In genomic region chr10:110629680-110630191, GRCh38 we compare ENCODE assay signal across 10 cellular contexts. TPM values are rescaled to one million over a fixed set of nuclear protein-coding genes. Genes with fewer than 3 reads are reported as not detected.
DNase-seq lines count a peak whose midpoint lies in the region; ATAC-seq, FAIRE-seq and TF ChIP-seq lines count a peak whose summit lies in the region.
"Had no signal": no experiment of that assay in that cellular context is flagged by ENCODE, and none has a peak within 500 bp of the region (broad histone marks: within the 10 kb centered on the region; RNA-seq: fewer than 3 reads in every experiment).

No MANE protein-coding gene starts in this region.

- ATAC-seq in Right ventricle myocardium inferior, result peak; percentile 87
- ATAC-seq in right cardiac atrium, result peak; percentile 82

- H3K36me3 ChIP-seq in uterus, result no peaks in the 10 kb centered on the region
- no peaks in the 10 kb centered on the region for H3K36me3 ChIP-seq in CD4-positive, alpha-beta memory T cell (ENCODE audit: insufficient read depth, low read length)

- no peak overlapping the region for H3K4me3 Mint-ChIP-seq in CD4-positive, alpha-beta memory T cell

- H3K4me3 ChIP-seq in right cardiac atrium (ENCODE audit: low read length) (no peak overlapping the region), uterus (no peak overlapping the region)
- H3K4me3 ChIP-seq in CD4-positive, alpha-beta memory T cell (ENCODE audit: low read length in 2 of 2), result no peak overlapping the region

- H3K4me1 ChIP-seq in right cardiac atrium (ENCODE audit: control insufficient read depth, insufficient read depth, low read length) (no peaks in the 10 kb centered on the region), uterus (no peaks in the 10 kb centered on the region)
- H3K4me1 ChIP-seq in CD4-positive, alpha-beta memory T cell (ENCODE audit: insufficient read depth, low read length), result no peaks in the 10 kb centered on the region

- TF ChIP-seq POLR2A in uterus (IDR thresholded peaks at IDR 0.05), result no peak

- CTCF ChIA-PET in RWPE1 (lab: Yijun Ruan, JAX), result interaction anchor here (0.6 to 1.0 kb wide), 4 partner anchors 19 to 763 kb away, joined by 3 read pairs; no protein-coding TSS in a partner anchor
- CTCF ChIA-PET in CD4-positive, alpha-beta memory T cell (lab: Charles Lee; ENCODE audit: partially characterized antibody), result no interaction called here

- FAIRE-seq in urothelium cell line (lab: Jason Lieb, UNC), result no peak

- no peak for TF ChIP-seq CTCF in RWPE1 (conservative IDR thresholded peaks at IDR 0.05; ENCODE audit: low read depth)
- TF ChIP-seq CTCF in uterus (IDR thresholded peaks at IDR 0.05), result no peak

- POLR2A ChIA-PET in RWPE1 (lab: Yijun Ruan, JAX; ENCODE audit: low non-redundant PET), result no interaction called here
- POLR2A ChIA-PET in CD4-positive, alpha-beta memory T cell (lab: Charles Lee; ENCODE audit: partially characterized antibody), result no interaction called here

- H3K9me3 ChIP-seq in right cardiac atrium (ENCODE audit: control insufficient read depth, low read length), result no peaks in the 10 kb centered on the region
- no peaks in the 10 kb centered on the region for H3K9me3 ChIP-seq in uterus
- no peaks in the 10 kb centered on the region for H3K9me3 ChIP-seq in CD4-positive, alpha-beta memory T cell (ENCODE audit: control insufficient read depth in 1 of 2, low read length in 2 of 2)

- no peak overlapping the region for H3K27ac Mint-ChIP-seq in CD4-positive, alpha-beta memory T cell

- DNase-seq in Right ventricle myocardium inferior (ENCODE audit: missing footprints) (no peak), cardiac septum (ENCODE audit: low spot score) (no peak), RWPE1 (ENCODE audit: low spot score) (peak; percentile 65), right cardiac atrium (no peak), urothelium cell line (ENCODE audit: low spot score) (peak; percentile 58), uterus (no peak), SIG-M5 treated with dmso at 0.1 percent for 504 hours (lab: John Stamatoyannopoulos, UW; ENCODE audit: unreplicated experiment) (no peak)
- no peak for DNase-seq in CD4-positive, alpha-beta memory T cell
- DNase-seq: dermis blood vessel endothelial cell, midbrain had no signal

- H3K36me3 Mint-ChIP-seq in CD4-positive, alpha-beta memory T cell, result no peaks in the 10 kb centered on the region

- H3K27me3 Mint-ChIP-seq in CD4-positive, alpha-beta memory T cell, result peaks cover 4% of the 10 kb centered on the region in 2 donors

- intact Hi-C loops in Right ventricle myocardium inferior (cut with DNase I), result no loop called here
- intact Hi-C loops in cardiac septum (cut with DNase I), result no loop called here
- intact Hi-C loops in right cardiac atrium (cut with DNase I), result no loop called here
- intact Hi-C loops in uterus (cut with DNase I; ENCODE audit: low total_unique reads), result no loop called here
- intact Hi-C loops in CD4-positive, alpha-beta memory T cell (cut with micrococcal nuclease), result no loop called here

- H3K27me3 ChIP-seq in right cardiac atrium (ENCODE audit: control insufficient read depth, insufficient read depth) (no peaks in the 10 kb centered on the region), uterus (no peaks in the 10 kb centered on the region)
- H3K27me3 ChIP-seq in CD4-positive, alpha-beta memory T cell (ENCODE audit: insufficient read depth, low read length), result no peaks in the 10 kb centered on the region

- WGBS in right cardiac atrium, result 41% methylated on average over 3 of the region's 3 CpGs

- peaks cover 0 to 12% (median 5%) of the 10 kb centered on the region in 8 donors for H3K9me3 Mint-ChIP-seq in CD4-positive, alpha-beta memory T cell

- H3K4me1 Mint-ChIP-seq in CD4-positive, alpha-beta memory T cell, result no peaks in the 10 kb centered on the region

- H3K27ac ChIP-seq in RWPE1, result no peak overlapping the region
- H3K27ac ChIP-seq in right cardiac atrium (ENCODE audit: low read length), result peak overlapping the region; percentile 62
- H3K27ac ChIP-seq in uterus, result no peak overlapping the region
- no peak overlapping the region for H3K27ac ChIP-seq in CD4-positive, alpha-beta memory T cell (ENCODE audit: low read depth, low read length)

RNA-seq across cellular contexts. Expression of gene RBM20, which starts 14.4 kb away (rescaled TPM):
- total RNA-seq in Right ventricle myocardium inferior, result 103 TPM
- total RNA-seq in cardiac septum, result 105 TPM
- 10 to 100 TPM; 51.5 to 92.0 (median 74.2) TPM for total RNA-seq in right cardiac atrium
- polyA plus RNA-seq in right cardiac atrium, result 34.3 TPM
- total RNA-seq in uterus, result 1 to 10 TPM in 3 of 4 donors, under 1 TPM in 1; 0.88 to 3.8 (median 1.9) TPM
- not detected for total RNA-seq in CD4-positive, alpha-beta memory T cell
- under 1 TPM in 1 of 2 donors, not detected in 1; 0.03 TPM for polyA plus RNA-seq in CD4-positive, alpha-beta memory T cell

Comparison
In these comparisons a context has a peak if more than half of its experiments do, and no peak if none do; other contexts are left out.
1. DNase-seq: peak in RWPE1 (single experiment) and urothelium cell line (single experiment); none in Right ventricle myocardium inferior (single experiment), cardiac septum (single experiment), right cardiac atrium (0 of 3), uterus (0 of 2), SIG-M5 treated with dmso at 0.1 percent for 504 hours (single experiment) and CD4-positive, alpha-beta memory T cell (0 of 5).
2. RNA of gene RBM20, which starts 14.4 kb away (total RNA-seq): 105 TPM in cardiac septum (single experiment), 103 TPM in Right ventricle myocardium inferior (single experiment) and 51.5 to 92.0 TPM in right cardiac atrium; 0.88 to 3.8 TPM in uterus and not detected in CD4-positive, alpha-beta memory T cell; every median in the first group is over 10 times any median in the second.